Comparison of ENCODE assay signal across 11 cellular contexts in genomic region chr17:17191346-17191792, GRCh38. TPM values are rescaled to one million over a fixed set of nuclear protein-coding genes. Genes with fewer than 3 reads are reported as not detected.
A peak's percentile ranks its signal among the peaks of the same experiment; 100 is the strongest.
DNase-seq lines count a peak whose midpoint lies in the region; ATAC-seq and TF ChIP-seq lines count a peak whose summit lies in the region.
"Had no signal": no experiment of that assay in that cellular context is flagged by ENCODE, and none has a peak within 500 bp of the region (broad histone marks: within the 10 kb centered on the region; RNA-seq: fewer than 3 reads in every experiment).

No MANE protein-coding gene starts in this region.

- H3K36me3 ChIP-seq in GM23338 (ENCODE audit: insufficient read depth) = no peaks in the 10 kb centered on the region
- H3K36me3 ChIP-seq in spleen = peaks cover 0 to 38% (median 18%) of the 10 kb centered on the region in 6 donors

- no peaks in the 10 kb centered on the region for H3K9me3 ChIP-seq in spleen
- H3K9me3 ChIP-seq: adrenal gland had no signal

- H3K4me3 ChIP-seq in GM23338 (no peak overlapping the region), spleen (no peak overlapping the region)
- H3K4me3 ChIP-seq: adrenal gland had no signal

- WGBS in spleen, 5 donors = 65 to 78% (median 70%) methylated on average over 10 to 11 of the region's 11 CpGs

- H3F3A ChIP-seq in GM23338 (replicated peaks; ENCODE audit: low read depth) = no peaks in the 10 kb centered on the region

- H3K4me1 Mint-ChIP-seq in GM23338 = peaks cover 2% of the 10 kb centered on the region; the same call in 2 of the 3 replicates

- no peak for DNase-seq in GM23338 (ENCODE audit: low spot score)
- DNase-seq in amniotic epithelial cell (ENCODE audit: low read depth) = peak; percentile 39
- DNase-seq in left ventricle myocardium superior = peak; percentile 75
- DNase-seq in spleen = no peak
- no peak for DNase-seq in stimulated activated CD4-positive, alpha-beta T cell treated with anti-CD3 and anti-CD28 coated beads, Interleukin-1b, Interleukin-23, amount 100 ng/mL, for 48 hours
- no peak for DNase-seq in amygdala (lab: John Stamatoyannopoulos, UW)
- DNase-seq: adrenal gland; NCI-H446 treated with DMSO at 0.1 percent for 48 hours; stimulated activated CD4-positive, alpha-beta T cell treated with anti-CD3 and anti-CD28 coated beads, Interleukin-4, amount 100 ng/mL, for 1 hour had no signal

- no peaks in the 10 kb centered on the region for H3K9me3 Mint-ChIP-seq in GM23338

- H3K27ac ChIP-seq in GM23338 (ENCODE audit: low read depth) (no peak overlapping the region), spleen (peak overlapping the region; percentile 20 to 75 (median 62))

- H3K79me2 ChIP-seq in GM23338 (replicated peaks; ENCODE audit: insufficient read depth) = no peaks in the 10 kb centered on the region

- H3K4me2 ChIP-seq in GM23338 = no peak overlapping the region

- H3K4me1 ChIP-seq in GM23338 (ENCODE audit: insufficient read depth) = no peaks in the 10 kb centered on the region
- H3K4me1 ChIP-seq in spleen = peaks cover 15 to 61% (median 32%) of the 10 kb centered on the region in 6 donors

- peaks cover 5% of the 10 kb centered on the region for H3K27me3 Mint-ChIP-seq in GM23338 (ENCODE audit: insufficient read depth, low read depth, poor library complexity)

- no peak overlapping the region for H3K27ac Mint-ChIP-seq in GM23338

- no peaks in the 10 kb centered on the region for H4K20me1 ChIP-seq in GM23338 (replicated peaks; ENCODE audit: insufficient read depth)

- no peaks in the 10 kb centered on the region for H3K9me2 ChIP-seq in GM23338 (ENCODE audit: insufficient read depth)

- TF ChIP-seq POLR2A in spleen (IDR thresholded peaks at IDR 0.05) = no peak

- no peak overlapping the region for H2AFZ ChIP-seq in GM23338

- no peaks in the 10 kb centered on the region for H3K36me3 Mint-ChIP-seq in GM23338 (ENCODE audit: low read depth)

- intact Hi-C loops in left ventricle myocardium superior (cut with micrococcal nuclease) (no loop called here), spleen (cut with DNase I; ENCODE audit: low total_unique reads) (no loop called here)

- H3K4me3 Mint-ChIP-seq in GM23338 = no peak overlapping the region

- H3K27me3 ChIP-seq in GM23338 (ENCODE audit: insufficient read depth) = no peaks in the 10 kb centered on the region
- H3K27me3 ChIP-seq in spleen (replicated peaks in 1 of 7) = no peaks in the 10 kb centered on the region
- H3K27me3 ChIP-seq: adrenal gland had no signal

- peak; percentile 36; the same call in 2 of the 3 replicates for ATAC-seq in GM23338
- ATAC-seq in left ventricle myocardium superior = peak; percentile 82
- no peak for ATAC-seq in GM21423 (IDR thresholded peaks at IDR 0.05; ENCODE audit: unreplicated experiment)
- ATAC-seq in HG02884 (IDR thresholded peaks at IDR 0.05; ENCODE audit: unreplicated experiment) = no peak

- no peak for TF ChIP-seq CTCF in GM23338 (conservative IDR thresholded peaks at IDR 0.05; ENCODE audit: low read depth in 2 of 2)
- TF ChIP-seq CTCF in spleen (IDR thresholded peaks at IDR 0.05 in 8 of 11, conservative IDR thresholded peaks at IDR 0.05 in 3 of 11) = no peak

TF ChIP-seq in GM23338, 12 proteins besides CTCF, POLR2A, EP300 and RAD21 (continues in another document):
- TF ChIP-seq CREB1 (CRISPR knock-in tag; IDR thresholded peaks at IDR 0.05; ENCODE audit: low read depth) (no peak), ETS1 (IDR thresholded peaks at IDR 0.05) (no peak), ZNF331 (CRISPR knock-in tag; IDR thresholded peaks at IDR 0.05; ENCODE audit: low read depth) (no peak), STAT1 (IDR thresholded peaks at IDR 0.05; ENCODE audit: unreplicated experiment) (no peak), ZNF462 (CRISPR knock-in tag; IDR thresholded peaks at IDR 0.05) (no peak), POLR2AphosphoS5 (IDR thresholded peaks at IDR 0.05; ENCODE audit: low read depth) (no peak), NANOG (IDR thresholded peaks at IDR 0.05; ENCODE audit: borderline replicate concordance) (no peak), JUNB (IDR thresholded peaks at IDR 0.05; ENCODE audit: unreplicated experiment) (no peak)

RNA-seq across cellular contexts. Expression of gene PLD6, which starts 14.8 kb away (rescaled TPM):
- total RNA-seq in GM23338 (2014; rRNA removed; shearing (Covaris generic)) = not detected in 2 replicates
- polyA plus RNA-seq in GM23338 (2016; fragmentation: Nextera tagmentation; extraction: Ambion mirVana) (0.16 TPM in 1 of 2 replicates, not detected in the other), spleen (1 to 10 TPM; 2.2 to 3.9 (median 3.0) TPM)
- total RNA-seq in left ventricle myocardium superior (11.5 TPM), spleen (1 to 10 TPM; 1.4 to 5.6 (median 3.7) TPM)

RNA-seq across cellular contexts. Expression of gene FLCN, which starts 45.6 kb away (rescaled TPM):
- 35.9 and 36.6 TPM in 2 replicates for total RNA-seq in GM23338 (2014; rRNA removed; shearing (Covaris generic))
- polyA plus RNA-seq in GM23338 (2016; fragmentation: Nextera tagmentation; extraction: Ambion mirVana) (12.1 and 15.8 TPM in 2 replicates), spleen (10 to 100 TPM in 1 of 3 donors, 1 to 10 TPM in 2; 9.1 to 34.1 (median 9.9) TPM)
- total RNA-seq in left ventricle myocardium superior (63.3 TPM), spleen (10 to 100 TPM; 53.9 to 91.6 (median 81.5) TPM)

Comparison
In these comparisons a context has a peak if more than half of its experiments do, and no peak if none do; other contexts are left out.
1. ATAC-seq: peak in GM23338 (single experiment) and left ventricle myocardium superior (single experiment); none in GM21423 (single experiment) and HG02884 (single experiment).
2. DNase-seq: peak in amniotic epithelial cell (single experiment) and left ventricle myocardium superior (single experiment); none in GM23338 (single experiment), spleen (single experiment), stimulated activated CD4-positive, alpha-beta T cell treated with anti-CD3 and anti-CD28 coated beads, Interleukin-1b, Interleukin-23, amount 100 ng/mL, for 48 hours (single experiment) and amygdala (0 of 56).